12 cellular contexts compared by ENCODE assay signal in genomic region chr12:10718279-10718821, GRCh38. TPM values are rescaled to one million over a fixed set of nuclear protein-coding genes. Genes with fewer than 3 reads are reported as not detected.
DNase-seq lines count a peak whose midpoint lies in the region; ATAC-seq and TF ChIP-seq lines count a peak whose summit lies in the region.
"Had no signal": no experiment of that assay in that cellular context is flagged by ENCODE, and none has a peak within 500 bp of the region (broad histone marks: within the 10 kb centered on the region; RNA-seq: fewer than 3 reads in every experiment).

No MANE protein-coding gene starts in this region.

- H3K4me1 ChIP-seq in cardiac muscle cell (ENCODE audit: low read depth): peaks cover 34% of the 10 kb centered on the region
- H3K4me1 ChIP-seq in mammary epithelial cell (ENCODE audit: insufficient read depth, low read length): peaks cover 52% of the 10 kb centered on the region
- peaks cover 32% of the 10 kb centered on the region for H3K4me1 ChIP-seq in mesodermal cell (ENCODE audit: control insufficient read depth, insufficient read depth, low read length, poor library complexity, severe bottlenecking)
- peaks cover 4 to 5% of the 10 kb centered on the region in 2 donors for H3K4me1 ChIP-seq in uterus

- in situ Hi-C loops in mammary epithelial cell (cut with MboI; ENCODE audit: low sequenced_read_pairs in 2 of 2): no loop called here

- TF ChIP-seq CTCF in cardiac muscle cell (IDR thresholded peaks at IDR 0.05; ENCODE audit: low read depth, low read length): no peak
- no peak for TF ChIP-seq CTCF in mammary epithelial cell (conservative IDR thresholded peaks at IDR 0.05 in 1 of 2, IDR thresholded peaks at IDR 0.05 in 1 of 2; ENCODE audit: extremely low read depth in 1 of 2, insufficient read depth in 1 of 2, low read depth in 1 of 2, low read length in 2 of 2)
- no peak for TF ChIP-seq CTCF in uterus (IDR thresholded peaks at IDR 0.05)

- H3K79me2 ChIP-seq in mammary epithelial cell (ENCODE audit: insufficient read depth, low read length): peaks cover 95% of the 10 kb centered on the region

- no peak for TF ChIP-seq POLR2A in uterus (IDR thresholded peaks at IDR 0.05)

- peak overlapping the region; percentile 67 for H3K9ac ChIP-seq in mammary epithelial cell (ENCODE audit: insufficient read depth, low read length)

- no TSS peak for BruUV-seq in mammary epithelial cell (replicated peaks; lab: Mats Ljungman, UMichigan)

- peak overlapping the region; percentile 4 for H3K27ac ChIP-seq in cardiac muscle cell
- peak overlapping the region; percentile 98 for H3K27ac ChIP-seq in mammary epithelial cell (ENCODE audit: insufficient read depth, low read depth, low read length)
- H3K27ac ChIP-seq in mesodermal cell (ENCODE audit: low read depth, low read length, severe bottlenecking): peak overlapping the region; percentile 90
- H3K27ac ChIP-seq in uterus: peak overlapping the region; percentile 69 to 92
- H3K27ac ChIP-seq: C4-2B had no signal

- H3K36me3 ChIP-seq in cardiac muscle cell (peaks cover 19% of the 10 kb centered on the region), mammary epithelial cell (ENCODE audit: insufficient read depth, low read length) (peaks cover 19% of the 10 kb centered on the region), mesodermal cell (ENCODE audit: control insufficient read depth, insufficient read depth, low read length) (peaks cover 29% of the 10 kb centered on the region), uterus (no peaks in the 10 kb centered on the region)

- no peak overlapping the region for H3K4me3 ChIP-seq in cardiac muscle cell
- H3K4me3 ChIP-seq in mammary epithelial cell (replicated peaks in 1 of 3; ENCODE audit: insufficient read depth in 1 of 3, low read depth in 2 of 3, low read length in 3 of 3): peak overlapping the region; percentile 6 to 81 (median 71)
- H3K4me3 ChIP-seq in mesodermal cell (ENCODE audit: extremely low read depth, insufficient read depth, low read length, poor library complexity, severe bottlenecking): peak overlapping the region; percentile 18
- no peak overlapping the region for H3K4me3 ChIP-seq in uterus

- peak overlapping the region; percentile 89 for H3K4me2 ChIP-seq in mammary epithelial cell (ENCODE audit: insufficient read depth, low read depth, low read length)

- peak; percentile 27 to 68 for DNase-seq in cardiac muscle cell (ENCODE audit: low read depth in 1 of 2, low spot score in 1 of 2)
- DNase-seq in Right ventricle myocardium superior: no peak
- peak; percentile 61 for DNase-seq in mammary epithelial cell
- no peak for DNase-seq in uterus
- DNase-seq in OCI-M2 (lab: John Stamatoyannopoulos, UW; ENCODE audit: unreplicated experiment): no peak
- no peak for DNase-seq in iPS-NIHi7 (ENCODE audit: extremely low spot score)
- DNase-seq: dorsolateral prefrontal cortex, Karpas-422, T-helper 9 cell had no signal

- dilution Hi-C loops in mammary epithelial cell (cut with HindIII; ENCODE audit: low sequenced_read_pairs): no loop called here

- CTCF ChIA-PET in mammary epithelial cell (lab: Charles Lee; ENCODE audit: low non-redundant PET): interaction anchor here (0.7 kb wide), 1 partner anchor 32 kb away, joined by 9 read pairs; no protein-coding TSS in a partner anchor

- intact Hi-C loops in Right ventricle myocardium superior (cut with DNase I): no loop called here
- intact Hi-C loops in mammary epithelial cell (cut with micrococcal nuclease): no loop called here
- intact Hi-C loops in uterus (cut with DNase I; ENCODE audit: low total_unique reads): no loop called here

- 18% methylated on average over 3 of the region's 4 CpGs for WGBS in mammary epithelial cell (ENCODE audit: low coverage, missing lambda C conversion rate)
- whole genome bisulfite sequencing in mesodermal cell (ENCODE audit: insufficient coverage in 2 of 2), 2 experiments: 38% methylated on average over 1 to 2 of the region's 4 CpGs

- no peaks in the 10 kb centered on the region for H4K20me1 ChIP-seq in mammary epithelial cell (ENCODE audit: insufficient read depth, low read length)

- H3K9me3 ChIP-seq in cardiac muscle cell (ENCODE audit: low read depth): no peaks in the 10 kb centered on the region
- H3K9me3 ChIP-seq in mammary epithelial cell (replicated peaks; ENCODE audit: insufficient read depth, low read length): no peaks in the 10 kb centered on the region
- H3K9me3 ChIP-seq in mesodermal cell (ENCODE audit: control insufficient read depth, low read length): no peaks in the 10 kb centered on the region
- H3K9me3 ChIP-seq in uterus: no peaks in the 10 kb centered on the region

- no peaks in the 10 kb centered on the region for H3K27me3 ChIP-seq in cardiac muscle cell
- H3K27me3 ChIP-seq in mammary epithelial cell (ENCODE audit: insufficient read depth, low read length): no peaks in the 10 kb centered on the region
- H3K27me3 ChIP-seq in uterus: no peaks in the 10 kb centered on the region

- H2AFZ ChIP-seq in mammary epithelial cell (ENCODE audit: low read depth, low read length): no peak overlapping the region

- ATAC-seq in Right ventricle myocardium superior (ENCODE audit: poor library complexity): no peak
- no peak for ATAC-seq in HG02938 (IDR thresholded peaks at IDR 0.05; ENCODE audit: unreplicated experiment)

RNA-seq across cellular contexts. Expression of gene YBX3, which starts 4.8 kb away (rescaled TPM):
- total RNA-seq in cardiac muscle cell: 142 and 173 TPM in 2 replicates
- polyA plus RNA-seq in cardiac muscle cell: 212 and 278 TPM in 2 replicates
- total RNA-seq in Right ventricle myocardium superior: 535 TPM
- 100 to 1,000 TPM; 323 to 416 TPM for total RNA-seq in mammary epithelial cell
- polyA plus RNA-seq in mammary epithelial cell: 369 TPM
- polyA minus RNA-seq in mammary epithelial cell: 461 TPM
- 326 TPM for polyA plus RNA-seq in mesodermal cell (2013, experiment 1 of 2)
- 349 TPM for polyA plus RNA-seq in mesodermal cell (2013, experiment 2 of 2)
- 100 to 1,000 TPM in 3 of 4 donors, 10 to 100 TPM in 1; 49.4 to 372 (median 216) TPM for total RNA-seq in uterus

RNA-seq across cellular contexts. Expression of gene STYK1, which starts 44.5 kb away (rescaled TPM):
- 0.21 and 0.74 TPM in 2 replicates for total RNA-seq in cardiac muscle cell
- 0.65 and 2.3 TPM in 2 replicates for polyA plus RNA-seq in cardiac muscle cell
- total RNA-seq in Right ventricle myocardium superior: not detected
- 1 to 10 TPM; 4.8 to 4.9 TPM for total RNA-seq in mammary epithelial cell
- polyA plus RNA-seq in mammary epithelial cell: 3.6 TPM
- polyA minus RNA-seq in mammary epithelial cell: 5.3 TPM
- polyA plus RNA-seq in mesodermal cell (2013, experiment 1 of 2): not detected
- polyA plus RNA-seq in mesodermal cell (2013, experiment 2 of 2): 0.15 TPM
- 1 to 10 TPM in 1 of 4 donors, under 1 TPM in 1, not detected in 2; 0.62 to 2.1 TPM for total RNA-seq in uterus

Comparison
In these comparisons a context has a peak if more than half of its experiments do, and no peak if none do; other contexts are left out.
1. DNase-seq: peak in cardiac muscle cell (2 of 2) and mammary epithelial cell (single experiment); none in Right ventricle myocardium superior (single experiment), uterus (0 of 2), OCI-M2 (single experiment) and iPS-NIHi7 (single experiment).
2. H3K27ac ChIP-seq: peak in every context shown above with its lines; median percentile 98 in mammary epithelial cell; 90 in mesodermal cell; 80 in uterus; 4 in cardiac muscle cell.
3. H3K4me3 ChIP-seq: peak in mammary epithelial cell (3 of 3) and mesodermal cell (single experiment); none in cardiac muscle cell (single experiment) and uterus (0 of 2).